13 cellular contexts compared by ENCODE assay signal in the genomic region with DNA sequence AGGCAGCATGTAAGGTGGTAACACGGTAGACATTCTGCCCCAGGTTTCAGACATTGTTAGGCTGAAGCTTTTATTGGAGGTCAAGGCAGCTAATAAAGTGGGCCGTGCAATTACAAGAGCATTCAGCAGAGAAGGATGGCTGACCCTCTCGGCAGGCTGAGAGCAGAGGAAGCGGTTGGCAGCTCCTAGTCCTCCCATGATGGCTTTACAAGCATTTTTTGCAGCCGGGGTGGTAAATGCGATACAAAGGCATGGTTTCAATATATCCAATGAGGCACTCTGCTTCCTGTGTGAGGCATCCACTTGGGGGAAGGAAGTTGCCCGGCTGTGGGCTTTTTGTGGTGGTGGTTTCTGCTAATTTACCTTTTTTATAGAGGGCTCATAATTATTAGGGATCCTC. TPM values are rescaled to one million over a fixed set of nuclear protein-coding genes. Genes with fewer than 3 reads are reported as not detected.
"Had no signal": no experiment of that assay in that cellular context is flagged by ENCODE, and none has a peak within 500 bp of the region (broad histone marks: within the 10 kb centered on the region; RNA-seq: fewer than 3 reads in every experiment).

No MANE protein-coding gene starts in this region.

- H3K4me3 Mint-ChIP-seq: activated CD8-positive, alpha-beta T cell treated with anti-CD3 and anti-CD28 coated beads, Interleukin-2, amount 10 ng/mL, durations not matched to agents 7 days and 5 days; activated T-helper 1 cell treated with anti-CD3 and anti-CD28 coated beads, Interleukin-12 subunit alpha, Interleukin-12 subunit beta, Interleukin-2, Interleukin-4 antibody, amounts not matched to agents 30 ng/mL and 10 ng/mL and 1 ng/mL, durations not matched to agents 14 hours and 24 hours and 36 hours; stimulated activated naive CD8-positive, alpha-beta T cell treated with anti-CD3 and anti-CD28 coated beads, Interleukin-15, Interleukin-2, amounts not matched to agents 100 ng/mL and 50 ng/mL, for 24 hours; T-helper 2 cell treated with Interferon-gamma antibody and Interleukin-4, amounts not matched to agents 5 μg/mL and 100 μg/mL, for 36 hours had no signal

- H3K4me3 ChIP-seq: ascending aorta, esophagus squamous epithelium, left lung, pancreas, upper lobe of left lung had no signal

- H3K9me3 Mint-ChIP-seq: activated T-helper 1 cell treated with anti-CD3 and anti-CD28 coated beads, Interleukin-12 subunit alpha, Interleukin-12 subunit beta, Interleukin-2, Interleukin-4 antibody, amounts not matched to agents 30 ng/mL and 10 ng/mL and 1 ng/mL, durations not matched to agents 14 hours and 24 hours and 36 hours; stimulated activated naive CD8-positive, alpha-beta T cell treated with anti-CD3 and anti-CD28 coated beads, Interleukin-15, Interleukin-2, amounts not matched to agents 100 ng/mL and 50 ng/mL, for 24 hours; T-helper 2 cell treated with Interferon-gamma antibody and Interleukin-4, amounts not matched to agents 5 μg/mL and 100 μg/mL, for 36 hours had no signal

- ATAC-seq: activated CD8-positive, alpha-beta T cell treated with anti-CD3 and anti-CD28 coated beads, Interleukin-2, amount 10 ng/mL, durations not matched to agents 7 days and 5 days; left lung; pancreas had no signal

- DNase-seq: activated CD4-positive, alpha-beta T cell treated with anti-CD3 and anti-CD28 coated beads for 4 hours; activated CD8-positive, alpha-beta T cell treated with anti-CD3 and anti-CD28 coated beads, Interleukin-2, amount 10 ng/mL, durations not matched to agents 7 days and 5 days; activated naive CD4-positive, alpha-beta T cell; esophagus squamous epithelium; foreskin melanocyte; left lung; pancreas; stimulated activated CD4-positive, alpha-beta T cell treated with anti-CD3 and anti-CD28 coated beads, Interleukin-4, amount 100 ng/mL, for 24 hours; upper lobe of left lung had no signal

- H3K27ac Mint-ChIP-seq: activated CD8-positive, alpha-beta T cell treated with anti-CD3 and anti-CD28 coated beads, Interleukin-2, amount 10 ng/mL, durations not matched to agents 7 days and 5 days; activated T-helper 1 cell treated with anti-CD3 and anti-CD28 coated beads, Interleukin-12 subunit alpha, Interleukin-12 subunit beta, Interleukin-2, Interleukin-4 antibody, amounts not matched to agents 30 ng/mL and 10 ng/mL and 1 ng/mL, durations not matched to agents 14 hours and 24 hours and 36 hours; stimulated activated naive CD8-positive, alpha-beta T cell treated with anti-CD3 and anti-CD28 coated beads, Interleukin-15, Interleukin-2, amounts not matched to agents 100 ng/mL and 50 ng/mL, for 24 hours; T-helper 2 cell treated with Interferon-gamma antibody and Interleukin-4, amounts not matched to agents 5 μg/mL and 100 μg/mL, for 36 hours had no signal

RNA-seq across cellular contexts. Expression of a gene that starts 14.6 kb away (rescaled TPM):
- total RNA-seq: ascending aorta had no signal
